ENCODE assay signal across 14 cellular contexts in genomic region chr1:143611159-143611558, GRCh38.
DNase-seq lines count a peak whose midpoint lies in the region; ATAC-seq and TF ChIP-seq lines count a peak whose summit lies in the region.
"Had no signal": no experiment of that assay in that cellular context is flagged by ENCODE, and none has a peak within 500 bp of the region (broad histone marks: within the 10 kb centered on the region; RNA-seq: fewer than 3 reads in every experiment).

No MANE protein-coding gene starts in this region.

- H3K4me3 ChIP-seq in GM06990 (replicated peaks; ENCODE audit: low read depth, low read length) (no peak overlapping the region), fibroblast of the aortic adventitia (ENCODE audit: low read depth, low read length) (no peak overlapping the region)
- H3K4me3 ChIP-seq: lung had no signal

- DNase-seq in GM06990 (ENCODE audit: extremely low read depth, insufficient read length) (no peak), NCI-H460 (ENCODE audit: extremely low read depth, low read depth) (peak; percentile 9), fibroblast of the aortic adventitia (ENCODE audit: low read depth) (peak; percentile 6), posterior vena cava (ENCODE audit: low spot score) (no peak), KG1 (lab: John Stamatoyannopoulos, UW) (no peak)
- DNase-seq: effector memory CD4-positive, alpha-beta T cell; foreskin keratinocyte; GOT3; NCI-H1417 treated with DMSO at 0.1 percent for 48 hours; NCI-H2227 treated with DMSO at 0.1 percent for 48 hours; nephron progenitor cell had no signal

- no peak overlapping the region for H3K27ac ChIP-seq in C4-2B
- H3K27ac ChIP-seq: foreskin keratinocyte had no signal

- intact Hi-C loops in posterior vena cava (cut with DNase I), result no loop called here

- peak; percentile 23; the same call in 1 of the 2 replicates for TF ChIP-seq CTCF in C4-2B (conservative IDR thresholded peaks at IDR 0.05)
- peak; percentile 37 for TF ChIP-seq CTCF in GM06990 (IDR thresholded peaks at IDR 0.05; ENCODE audit: insufficient read depth, low read length, poor library complexity, severe bottlenecking)
- no peak for TF ChIP-seq CTCF in fibroblast of the aortic adventitia (IDR thresholded peaks at IDR 0.05; ENCODE audit: insufficient read depth, low read length)

- no peak for ATAC-seq in HG02840 (IDR thresholded peaks at IDR 0.05; ENCODE audit: low FRiP score, unreplicated experiment)
- ATAC-seq: foreskin keratinocyte had no signal

- H3K27me3 ChIP-seq in GM06990 (replicated peaks; ENCODE audit: control insufficient read depth, insufficient read depth, low read length), result no peaks in the 10 kb centered on the region; the same call in 1 of the 2 replicates
- H3K27me3 ChIP-seq: foreskin keratinocyte had no signal

- no peaks in the 10 kb centered on the region for H3K36me3 ChIP-seq in GM06990 (ENCODE audit: control insufficient read depth, insufficient read depth, low read length)

Comparison
In these comparisons a context has a peak if more than half of its experiments do, and no peak if none do; other contexts are left out.
1. DNase-seq: peak in NCI-H460 (single experiment) and fibroblast of the aortic adventitia (single experiment); none in GM06990 (single experiment), posterior vena cava (single experiment) and KG1 (single experiment).